8 cellular contexts compared by ENCODE assay signal in the genomic region with DNA sequence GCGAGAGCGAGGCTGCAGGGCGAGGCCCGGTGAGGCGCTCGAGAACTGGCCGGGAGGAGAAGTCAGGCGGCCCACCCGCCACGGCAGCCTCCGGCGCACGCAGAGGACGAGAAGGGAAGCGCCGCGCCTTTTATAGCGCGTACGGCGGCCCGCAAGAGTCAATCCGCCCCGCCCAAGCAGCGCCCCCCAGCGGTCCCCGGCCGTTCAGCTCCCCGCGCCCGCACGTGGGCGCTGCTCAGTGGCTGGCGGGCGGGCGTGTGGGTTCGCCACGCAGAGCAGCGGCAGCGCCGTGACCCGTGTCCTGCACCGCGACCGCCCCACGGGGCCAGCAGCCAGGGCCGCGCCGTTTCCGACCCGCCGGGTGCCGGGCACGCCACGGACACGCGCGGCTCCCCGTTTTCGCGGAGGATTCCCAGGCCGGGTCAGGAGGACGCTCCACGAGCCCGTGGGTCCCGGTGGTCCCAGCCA. TPM values are rescaled to one million over a fixed set of nuclear protein-coding genes. Genes with fewer than 3 reads are reported as not detected.
DNase-seq lines count a peak whose midpoint lies in the region; TF ChIP-seq lines count a peak whose summit lies in the region.

No MANE protein-coding gene starts in this region.

- TF ChIP-seq POLR2A in adrenal gland (IDR thresholded peaks at IDR 0.05) (peak; percentile 98 to 99), prostate gland (IDR thresholded peaks at IDR 0.05) (peak; percentile 94)

- no peaks in the 10 kb centered on the region; the same call in 1 of the 2 replicates for H3K27me3 ChIP-seq in GM06990 (replicated peaks; ENCODE audit: control insufficient read depth, insufficient read depth, low read length)
- no peaks in the 10 kb centered on the region for H3K27me3 ChIP-seq in adrenal gland
- no peaks in the 10 kb centered on the region for H3K27me3 ChIP-seq in left ventricle myocardium inferior (ENCODE audit: low read depth)
- no peaks in the 10 kb centered on the region for H3K27me3 ChIP-seq in prostate gland (replicated peaks; ENCODE audit: insufficient read depth)

- H3K27ac ChIP-seq in HEK293 (ENCODE audit: extremely low read depth, low read depth, low read length) = peak overlapping the region; percentile 71
- H3K27ac ChIP-seq in adrenal gland = peak overlapping the region in 3 of 5 donors; percentile 38 to 62 (median 47)
- H3K27ac ChIP-seq in left ventricle myocardium inferior (replicated peaks) = peak overlapping the region; percentile 87
- peak overlapping the region; percentile 62 to 78 for H3K27ac ChIP-seq in prostate gland

- WGBS in adrenal gland, 4 donors = 0% methylated on average over 66 of the region's 66 CpGs; no CpG with 5 or more reads in 2 of the 4 donors
- under 1% methylated on average over 58 of the region's 66 CpGs for WGBS in prostate gland

- intact Hi-C loops in adrenal gland (cut with DNase I) = no loop called here
- intact Hi-C loops in left ventricle myocardium inferior (cut with micrococcal nuclease) = no loop called here
- intact Hi-C loops in prostate gland (cut with DNase I) = loop anchor here (10.0 kb wide), 1 partner anchor 117 kb away; a partner anchor contains a TSS

- POLR2A ChIA-PET in HEK293 (lab: Yijun Ruan, JAX) = interaction anchor here (0.6 to 4.0 kb wide), 42 partner anchors 8 to 495 kb away, joined by 3 to 79 read pairs (median 4); a partner anchor contains a TSS

- CTCF ChIA-PET in HEK293 (lab: Yijun Ruan, JAX) = interaction anchor here (0.6 to 3.9 kb wide), 13 partner anchors 11 to 68 kb away, joined by 3 to 14 read pairs (median 4); a partner anchor contains a TSS

- H3K4me3 ChIP-seq in GM06990 (replicated peaks; ENCODE audit: low read depth, low read length) = peak overlapping the region; percentile 95
- H3K4me3 ChIP-seq in HEK293 (ENCODE audit: low read depth, low read length) = peak overlapping the region; percentile 59
- H3K4me3 ChIP-seq in adrenal gland = peak overlapping the region; percentile 48 to 84 (median 64)
- peak overlapping the region; percentile 85 for H3K4me3 ChIP-seq in left ventricle myocardium inferior
- H3K4me3 ChIP-seq in prostate gland = peak overlapping the region; percentile 78 to 84

- no peaks in the 10 kb centered on the region; the same call in 1 of the 2 replicates for H3K4me1 ChIP-seq in HEK293 (ENCODE audit: control insufficient read depth, insufficient read depth, low read length)
- H3K4me1 ChIP-seq in adrenal gland (replicated peaks in 1 of 2) = peaks cover 21 to 29% of the 10 kb centered on the region in 2 donors
- H3K4me1 ChIP-seq in left ventricle myocardium inferior = peaks cover 65% of the 10 kb centered on the region
- H3K4me1 ChIP-seq in prostate gland (replicated peaks) = peaks cover 14% of the 10 kb centered on the region

- H3K36me3 ChIP-seq in GM06990 (ENCODE audit: control insufficient read depth, insufficient read depth, low read length) (peaks cover 27% of the 10 kb centered on the region), HEK293 (ENCODE audit: control insufficient read depth in 2 of 2, insufficient read depth in 1 of 2, low read length in 2 of 2) (peaks cover 0 to 39% of the 10 kb centered on the region in 2 experiments; a peak in 2 of 3 replicates), adrenal gland (replicated peaks in 1 of 2) (peaks cover 0 to 32% of the 10 kb centered on the region in 2 donors), left ventricle myocardium inferior (peaks cover 38% of the 10 kb centered on the region), prostate gland (peaks cover 0 to 4% of the 10 kb centered on the region in 2 donors)

- H3K9me3 ChIP-seq in HEK293 (ENCODE audit: control insufficient read depth, insufficient read depth, low read depth, low read length) (no peaks in the 10 kb centered on the region), adrenal gland (replicated peaks in 1 of 3) (no peaks in the 10 kb centered on the region), left ventricle myocardium inferior (replicated peaks) (no peaks in the 10 kb centered on the region), prostate gland (no peaks in the 10 kb centered on the region)

- DNase-seq in GM06990 (ENCODE audit: extremely low read depth, insufficient read length) (peak; percentile 96), NAMALWA (ENCODE audit: low spot score) (peak; percentile 90), SW480 (ENCODE audit: low spot score) (peak; percentile 78), adrenal gland (peak; percentile 87 to 95 (median 91)), left ventricle myocardium inferior (peak; percentile 94), prostate gland (ENCODE audit: low spot score) (peak; percentile 83), ureter (ENCODE audit: low spot score) (peak; percentile 92)

- peak; percentile 76 for TF ChIP-seq CTCF in GM06990 (IDR thresholded peaks at IDR 0.05; ENCODE audit: insufficient read depth, low read length, poor library complexity, severe bottlenecking)
- TF ChIP-seq CTCF in HEK293 (tag by site-specific recombination; IDR thresholded peaks at IDR 0.05) = peak; percentile 98
- TF ChIP-seq CTCF in adrenal gland (IDR thresholded peaks at IDR 0.05) = peak; percentile 48 to 99 (median 82)
- TF ChIP-seq CTCF in left ventricle myocardium inferior (IDR thresholded peaks at IDR 0.05; ENCODE audit: borderline replicate concordance) = peak; percentile 92
- TF ChIP-seq CTCF in prostate gland (IDR thresholded peaks at IDR 0.05) = peak; percentile 94 to 100 (median 98)

TF ChIP-seq in HEK293, 187 proteins besides CTCF, POLR2A, EP300 and RAD21 (continues in another document):
- TF ChIP-seq KLF8 (tag by site-specific recombination; IDR thresholded peaks at IDR 0.05) = peak; percentile 97
- TF ChIP-seq ZNF394 (tag by site-specific recombination; IDR thresholded peaks at IDR 0.05; ENCODE audit: borderline replicate concordance) = peak; percentile 88
- TF ChIP-seq YY2 (tag by site-specific recombination; IDR thresholded peaks at IDR 0.05) = peak; percentile 52; the same call in 1 of the 2 replicates
- no peak for TF ChIP-seq ZBTB7A (tag by site-specific recombination; IDR thresholded peaks at IDR 0.05; ENCODE audit: low read depth)
- TF ChIP-seq, protein P1, sequence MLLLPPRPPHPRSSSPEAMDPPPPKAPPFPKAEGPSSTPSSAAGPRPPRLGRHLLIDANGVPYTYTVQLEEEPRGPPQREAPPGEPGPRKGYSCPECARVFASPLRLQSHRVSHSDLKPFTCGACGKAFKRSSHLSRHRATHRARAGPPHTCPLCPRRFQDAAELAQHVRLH (tag by site-specific recombination; IDR thresholded peaks at IDR 0.05) = peak; percentile 72; the same call in 1 of the 2 replicates
- TF ChIP-seq, protein P2, sequence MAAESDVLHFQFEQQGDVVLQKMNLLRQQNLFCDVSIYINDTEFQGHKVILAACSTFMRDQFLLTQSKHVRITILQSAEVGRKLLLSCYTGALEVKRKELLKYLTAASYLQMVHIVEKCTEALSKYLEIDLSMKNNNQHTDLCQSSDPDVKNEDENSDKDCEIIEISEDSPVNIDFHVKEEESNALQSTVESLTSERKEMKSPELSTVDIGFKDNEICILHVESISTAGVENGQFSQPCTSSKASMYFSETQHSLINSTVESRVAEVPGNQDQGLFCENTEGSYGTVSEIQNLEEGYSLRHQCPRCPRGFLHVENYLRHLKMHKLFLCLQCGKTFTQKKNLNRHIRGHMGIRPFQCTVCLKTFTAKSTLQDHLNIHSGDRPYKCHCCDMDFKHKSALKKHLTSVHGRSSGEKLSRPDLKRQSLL (tag by site-specific recombination; IDR thresholded peaks at IDR 0.05) = peak; percentile 71; the same call in 1 of the 2 replicates
- TF ChIP-seq ZFP37 (tag by site-specific recombination; IDR thresholded peaks at IDR 0.05) = peak; percentile 78; the same call in 1 of the 2 replicates
- 0 out of 2 replicates have a peak, but pooled peaks have one; percentile 58 for TF ChIP-seq ZNF501 (tag by site-specific recombination; IDR thresholded peaks at IDR 0.05)
- TF ChIP-seq, protein P3, sequence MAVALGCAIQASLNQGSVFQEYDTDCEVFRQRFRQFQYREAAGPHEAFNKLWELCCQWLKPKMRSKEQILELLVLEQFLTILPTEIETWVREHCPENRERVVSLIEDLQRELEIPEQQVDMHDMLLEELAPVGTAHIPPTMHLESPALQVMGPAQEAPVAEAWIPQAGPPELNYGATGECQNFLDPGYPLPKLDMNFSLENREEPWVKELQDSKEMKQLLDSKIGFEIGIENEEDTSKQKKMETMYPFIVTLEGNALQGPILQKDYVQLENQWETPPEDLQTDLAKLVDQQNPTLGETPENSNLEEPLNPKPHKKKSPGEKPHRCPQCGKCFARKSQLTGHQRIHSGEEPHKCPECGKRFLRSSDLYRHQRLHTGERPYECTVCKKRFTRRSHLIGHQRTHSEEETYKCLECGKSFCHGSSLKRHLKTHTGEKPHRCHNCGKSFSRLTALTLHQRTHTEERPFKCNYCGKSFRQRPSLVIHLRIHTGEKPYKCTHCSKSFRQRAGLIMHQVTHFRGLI (tag by site-specific recombination; IDR thresholded peaks at IDR 0.05) = peak; percentile 45; the same call in 1 of the 2 replicates
- TF ChIP-seq HOXD13 (CRISPR knock-in tag; IDR thresholded peaks at IDR 0.05; ENCODE audit: borderline replicate concordance) = no peak
- TF ChIP-seq ZIC2 (tag by site-specific recombination; IDR thresholded peaks at IDR 0.05) = peak; percentile 29
- TF ChIP-seq ZNF658 (tag by site-specific recombination; IDR thresholded peaks at IDR 0.05) = no peak

RNA-seq across cellular contexts. Expression of a gene that starts 14.6 kb away (rescaled TPM):
- total RNA-seq in adrenal gland (under 1 TPM in 2 of 8 donors, not detected in 6; 0.17 to 0.23 TPM), left ventricle myocardium inferior (9.6 TPM), prostate gland (10 to 100 TPM in 1 of 2 donors, 1 to 10 TPM in 1; 3.9 to 14.8 TPM), ureter (40.6 TPM)
- polyA plus RNA-seq in adrenal gland = 1 to 10 TPM in 2 of 3 donors, under 1 TPM in 1; 0.11 to 9.5 (median 2.4) TPM

RNA-seq across cellular contexts. Expression of a gene that starts 15.7 kb away (rescaled TPM):
- total RNA-seq in adrenal gland (10 to 100 TPM in 3 of 8 donors, 1 to 10 TPM in 5; 2.9 to 17.8 (median 5.4) TPM), left ventricle myocardium inferior (21.4 TPM), prostate gland (10 to 100 TPM; 18.9 to 27.8 TPM), ureter (6.6 TPM)
- 10 to 100 TPM in 2 of 3 donors, 1 to 10 TPM in 1; 1.4 to 19.2 (median 16.3) TPM for polyA plus RNA-seq in adrenal gland

RNA-seq across cellular contexts. Expression of a gene that starts 20.2 kb away (rescaled TPM):
- total RNA-seq in adrenal gland (10 to 100 TPM in 1 of 8 donors, 1 to 10 TPM in 1, under 1 TPM in 2, not detected in 4; 0.43 to 25.4 (median 1.1) TPM), left ventricle myocardium inferior (14.6 TPM), prostate gland (10 to 100 TPM in 1 of 2 donors, 1 to 10 TPM in 1; 7.8 to 16.2 TPM), ureter (62.8 TPM)
- polyA plus RNA-seq in adrenal gland = 10 to 100 TPM in 1 of 3 donors, 1 to 10 TPM in 1, not detected in 1; 2.8 to 20.8 TPM

RNA-seq across cellular contexts. Expression of a gene that starts 29.9 kb away (rescaled TPM):
- not detected for total RNA-seq in adrenal gland
- polyA plus RNA-seq in adrenal gland = not detected
- not detected for total RNA-seq in left ventricle myocardium inferior
- total RNA-seq in prostate gland = not detected
- not detected for total RNA-seq in ureter

RNA-seq across cellular contexts. Expression of a gene that starts 36.2 kb away (rescaled TPM):
- total RNA-seq in adrenal gland (not detected), left ventricle myocardium inferior (0.41 TPM), prostate gland (under 1 TPM in 1 of 2 donors, not detected in 1; 0.40 TPM), ureter (not detected)
- polyA plus RNA-seq in adrenal gland = not detected

Comparison
In these comparisons a context has a peak if more than half of its experiments do, and no peak if none do; other contexts are left out.
1. Peak in every context shown above with its lines: DNase-seq, H3K4me3 ChIP-seq and H3K27ac ChIP-seq.